9 cellular contexts compared by ENCODE assay signal in the genomic region with DNA sequence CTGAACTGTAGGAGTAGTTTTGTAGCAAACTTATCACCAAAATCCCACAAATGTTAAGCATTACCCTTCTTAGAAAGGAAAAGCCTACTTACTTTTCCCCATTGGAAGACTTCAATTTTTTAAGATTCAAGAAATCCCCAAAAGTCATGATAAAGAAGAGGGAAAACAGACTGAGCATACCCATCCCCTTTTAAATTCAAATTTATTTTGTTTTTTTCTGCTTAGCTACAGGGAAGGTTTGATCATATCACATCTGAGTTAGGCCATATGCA.
DNase-seq lines count a peak whose midpoint lies in the region; ATAC-seq and TF ChIP-seq lines count a peak whose summit lies in the region.
"Had no signal": no experiment of that assay in that cellular context is flagged by ENCODE, and none has a peak within 500 bp of the region (broad histone marks: within the 10 kb centered on the region; RNA-seq: fewer than 3 reads in every experiment).

No MANE protein-coding gene starts in this region.

- peak overlapping the region; percentile 67 for H3K27ac Mint-ChIP-seq in activated CD4-positive, alpha-beta T cell treated with anti-CD3 and anti-CD28 coated beads, Interleukin-2, amount 10 ng/mL, durations not matched to agents 7 days and 5 days
- H3K27ac Mint-ChIP-seq in CD8-positive, alpha-beta T cell, result no peak overlapping the region

- H3K4me1 ChIP-seq in adipocyte (ENCODE audit: control insufficient read depth, insufficient read depth, low read length) (peaks cover 37% of the 10 kb centered on the region), liver (ENCODE audit: control insufficient read depth in 4 of 4, insufficient read depth in 4 of 4, low read length in 3 of 4) (peaks cover 0 to 17% (median 5%) of the 10 kb centered on the region in 4 donors)
- peaks cover 16% of the 10 kb centered on the region for H3K4me1 ChIP-seq in CD8-positive, alpha-beta T cell (ENCODE audit: insufficient read depth, low read length)

- CTCF ChIA-PET in activated CD4-positive, alpha-beta T cell treated with anti-CD3 and anti-CD28 coated beads, Interleukin-2, amount 10 ng/mL, durations not matched to agents 7 days and 5 days (lab: Charles Lee), result interaction anchor here (0.8 to 1.7 kb wide), 4 partner anchors 12 to 39 kb away, joined by 3 to 4 read pairs (median 4); no protein-coding TSS in a partner anchor
- CTCF ChIA-PET in CD8-positive, alpha-beta T cell (lab: Charles Lee), result no interaction called here

- H3K27me3 ChIP-seq in adipocyte (replicated peaks; ENCODE audit: control insufficient read depth, insufficient read depth, low read length) (no peaks in the 10 kb centered on the region), liver (ENCODE audit: control insufficient read depth in 4 of 4, insufficient read depth in 4 of 4, low read length in 3 of 4) (no peaks in the 10 kb centered on the region)
- no peaks in the 10 kb centered on the region for H3K27me3 ChIP-seq in CD8-positive, alpha-beta T cell (ENCODE audit: insufficient read depth, low read length)

- peaks cover 29% of the 10 kb centered on the region for H3K4me1 Mint-ChIP-seq in activated CD4-positive, alpha-beta T cell treated with anti-CD3 and anti-CD28 coated beads, Interleukin-2, amount 10 ng/mL, durations not matched to agents 7 days and 5 days
- peaks cover 7% of the 10 kb centered on the region for H3K4me1 Mint-ChIP-seq in CD8-positive, alpha-beta T cell (ENCODE audit: low read depth)

- H3K27ac ChIP-seq in liver (ENCODE audit: low read depth in 1 of 2, low read length in 2 of 2), result peak overlapping the region; percentile 82 to 92
- peak overlapping the region; percentile 62 for H3K27ac ChIP-seq in temporal lobe (ENCODE audit: low read depth, low read length)
- H3K27ac ChIP-seq in CD8-positive, alpha-beta T cell (ENCODE audit: low read depth, low read length), result no peak overlapping the region

- H3K36me3 ChIP-seq in adipocyte (ENCODE audit: control insufficient read depth, insufficient read depth, low read length, severe bottlenecking) (no peaks in the 10 kb centered on the region), liver (ENCODE audit: control insufficient read depth in 4 of 4, insufficient read depth in 3 of 4, low read depth in 1 of 4, low read length in 3 of 4) (no peaks in the 10 kb centered on the region)
- H3K36me3 ChIP-seq in CD8-positive, alpha-beta T cell (ENCODE audit: insufficient read depth, low read length), result no peaks in the 10 kb centered on the region

- no peaks in the 10 kb centered on the region for H3K27me3 Mint-ChIP-seq in activated CD4-positive, alpha-beta T cell treated with anti-CD3 and anti-CD28 coated beads, Interleukin-2, amount 10 ng/mL, durations not matched to agents 7 days and 5 days
- H3K27me3 Mint-ChIP-seq in CD8-positive, alpha-beta T cell (ENCODE audit: low read depth), result no peaks in the 10 kb centered on the region

- TF ChIP-seq RAD21 in liver (IDR thresholded peaks at IDR 0.05), result no peak

- no peak for TF ChIP-seq CTCF in liver (IDR thresholded peaks at IDR 0.05; ENCODE audit: low read depth, low read length, missing input control)
- no peak for TF ChIP-seq CTCF in CD8-positive, alpha-beta T cell (IDR thresholded peaks at IDR 0.05)

- DNase-seq in activated CD4-positive, alpha-beta T cell treated with anti-CD3 and anti-CD28 coated beads, Interleukin-2, amount 10 ng/mL, durations not matched to agents 7 days and 5 days, result no peak
- DNase-seq in activated CD4-positive, alpha-beta T cell treated with anti-CD3 and anti-CD28 coated beads for 4 hours, result no peak
- DNase-seq in adipocyte (ENCODE audit: low read depth) (no peak), NCI-H82 treated with DMSO at 0.1 percent for 48 hours (lab: John Stamatoyannopoulos, UW; ENCODE audit: unreplicated experiment) (no peak)
- no peak for DNase-seq in CD8-positive, alpha-beta T cell
- DNase-seq: NK-92 treated with Interleukin-12 subunit alpha and Interleukin-12 subunit beta, amount 100 ng/mL, for 24 hours had no signal

- H3K9me3 ChIP-seq in adipocyte (ENCODE audit: control insufficient read depth, low read length) (no peaks in the 10 kb centered on the region), liver (ENCODE audit: control insufficient read depth in 4 of 4, low read length in 3 of 4) (no peaks in the 10 kb centered on the region)
- H3K9me3 ChIP-seq in CD8-positive, alpha-beta T cell (ENCODE audit: low read length), result no peaks in the 10 kb centered on the region

- ATAC-seq in CD8-positive, alpha-beta T cell, result no peak
- ATAC-seq in GM18867 (IDR thresholded peaks at IDR 0.05; ENCODE audit: unreplicated experiment), result no peak

- H3K9me3 Mint-ChIP-seq in activated CD4-positive, alpha-beta T cell treated with anti-CD3 and anti-CD28 coated beads, Interleukin-2, amount 10 ng/mL, durations not matched to agents 7 days and 5 days, result no peaks in the 10 kb centered on the region
- H3K9me3 Mint-ChIP-seq in CD8-positive, alpha-beta T cell, result no peaks in the 10 kb centered on the region

- intact Hi-C loops in CD8-positive, alpha-beta T cell (cut with DNase I, micrococcal nuclease), result loop anchor here in 1 of 2 experiments (2.0 kb wide), 1 partner anchor 20 kb away; no protein-coding TSS in a partner anchor

- H3K4me3 ChIP-seq in adipocyte (ENCODE audit: low read length), result peak overlapping the region; percentile 57
- H3K4me3 ChIP-seq in liver (ENCODE audit: low read depth in 1 of 3, low read length in 3 of 3), result no peak overlapping the region
- no peak overlapping the region for H3K4me3 ChIP-seq in CD8-positive, alpha-beta T cell (ENCODE audit: low read depth, low read length)

- POLR2A ChIA-PET in activated CD4-positive, alpha-beta T cell treated with anti-CD3 and anti-CD28 coated beads, Interleukin-2, amount 10 ng/mL, durations not matched to agents 7 days and 5 days (lab: Charles Lee), result no interaction called here
- POLR2A ChIA-PET in CD8-positive, alpha-beta T cell (lab: Charles Lee), result interaction anchor here (0.6 to 1.1 kb wide), 3 partner anchors 8 to 29 kb away, joined by 4 to 5 read pairs (median 4); no protein-coding TSS in a partner anchor

- H3K4me3 Mint-ChIP-seq in activated CD4-positive, alpha-beta T cell treated with anti-CD3 and anti-CD28 coated beads, Interleukin-2, amount 10 ng/mL, durations not matched to agents 7 days and 5 days, result peak overlapping the region; percentile 11
- H3K4me3 Mint-ChIP-seq in CD8-positive, alpha-beta T cell, result no peak overlapping the region

- H3K9ac ChIP-seq in adipocyte (ENCODE audit: low read length), result peak overlapping the region; percentile 82
- peak overlapping the region; percentile 78 to 80 for H3K9ac ChIP-seq in liver (ENCODE audit: low read depth in 1 of 2, low read length in 2 of 2)

- no peaks in the 10 kb centered on the region for H3K36me3 Mint-ChIP-seq in activated CD4-positive, alpha-beta T cell treated with anti-CD3 and anti-CD28 coated beads, Interleukin-2, amount 10 ng/mL, durations not matched to agents 7 days and 5 days (ENCODE audit: low read depth)
- no peaks in the 10 kb centered on the region for H3K36me3 Mint-ChIP-seq in CD8-positive, alpha-beta T cell

TF ChIP-seq in liver, 16 proteins besides CTCF, POLR2A, EP300 and RAD21:
- TF ChIP-seq, protein P1, sequence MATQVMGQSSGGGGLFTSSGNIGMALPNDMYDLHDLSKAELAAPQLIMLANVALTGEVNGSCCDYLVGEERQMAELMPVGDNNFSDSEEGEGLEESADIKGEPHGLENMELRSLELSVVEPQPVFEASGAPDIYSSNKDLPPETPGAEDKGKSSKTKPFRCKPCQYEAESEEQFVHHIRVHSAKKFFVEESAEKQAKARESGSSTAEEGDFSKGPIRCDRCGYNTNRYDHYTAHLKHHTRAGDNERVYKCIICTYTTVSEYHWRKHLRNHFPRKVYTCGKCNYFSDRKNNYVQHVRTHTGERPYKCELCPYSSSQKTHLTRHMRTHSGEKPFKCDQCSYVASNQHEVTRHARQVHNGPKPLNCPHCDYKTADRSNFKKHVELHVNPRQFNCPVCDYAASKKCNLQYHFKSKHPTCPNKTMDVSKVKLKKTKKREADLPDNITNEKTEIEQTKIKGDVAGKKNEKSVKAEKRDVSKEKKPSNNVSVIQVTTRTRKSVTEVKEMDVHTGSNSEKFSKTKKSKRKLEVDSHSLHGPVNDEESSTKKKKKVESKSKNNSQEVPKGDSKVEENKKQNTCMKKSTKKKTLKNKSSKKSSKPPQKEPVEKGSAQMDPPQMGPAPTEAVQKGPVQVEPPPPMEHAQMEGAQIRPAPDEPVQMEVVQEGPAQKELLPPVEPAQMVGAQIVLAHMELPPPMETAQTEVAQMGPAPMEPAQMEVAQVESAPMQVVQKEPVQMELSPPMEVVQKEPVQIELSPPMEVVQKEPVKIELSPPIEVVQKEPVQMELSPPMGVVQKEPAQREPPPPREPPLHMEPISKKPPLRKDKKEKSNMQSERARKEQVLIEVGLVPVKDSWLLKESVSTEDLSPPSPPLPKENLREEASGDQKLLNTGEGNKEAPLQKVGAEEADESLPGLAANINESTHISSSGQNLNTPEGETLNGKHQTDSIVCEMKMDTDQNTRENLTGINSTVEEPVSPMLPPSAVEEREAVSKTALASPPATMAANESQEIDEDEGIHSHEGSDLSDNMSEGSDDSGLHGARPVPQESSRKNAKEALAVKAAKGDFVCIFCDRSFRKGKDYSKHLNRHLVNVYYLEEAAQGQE (IDR thresholded peaks at IDR 0.05), result no peak
- TF ChIP-seq HNF4G (IDR thresholded peaks at IDR 0.05), result peak; percentile 1
